17 cellular contexts compared by ENCODE assay signal in genomic region chr9:4497855-4498254, GRCh38. TPM values are rescaled to one million over a fixed set of nuclear protein-coding genes. Genes with fewer than 3 reads are reported as not detected.
DNase-seq lines count a peak whose midpoint lies in the region; ATAC-seq and TF ChIP-seq lines count a peak whose summit lies in the region.
"Had no signal": no experiment of that assay in that cellular context is flagged by ENCODE, and none has a peak within 500 bp of the region (broad histone marks: within the 10 kb centered on the region; RNA-seq: fewer than 3 reads in every experiment).

No MANE protein-coding gene starts in this region.

- no peak overlapping the region for H2BK12ac ChIP-seq in mesenchymal stem cell (ENCODE audit: low read length in 2 of 2)

- no peak overlapping the region for H4K8ac ChIP-seq in mesenchymal stem cell (ENCODE audit: low read length)

- ATAC-seq in HG02759 (IDR thresholded peaks at IDR 0.05; ENCODE audit: unreplicated experiment) = peak; percentile 42
- no peak for ATAC-seq in HG02938 (IDR thresholded peaks at IDR 0.05; ENCODE audit: unreplicated experiment)

- H3K9me3 ChIP-seq in Caco-2 = no peaks in the 10 kb centered on the region
- H3K9me3 ChIP-seq in mesenchymal stem cell (ENCODE audit: control insufficient read depth, low read length) = no peaks in the 10 kb centered on the region

- H4K91ac ChIP-seq in mesenchymal stem cell (ENCODE audit: low read length) = no peak overlapping the region

- no peak overlapping the region for H3K4me3 ChIP-seq in Caco-2 (ENCODE audit: low read depth, low read length)
- no peak overlapping the region for H3K4me3 ChIP-seq in mesenchymal stem cell (ENCODE audit: insufficient read depth in 1 of 2, low read depth in 1 of 2, low read length in 2 of 2)
- H3K4me3 ChIP-seq: dorsolateral prefrontal cortex had no signal

- H2BK120ac ChIP-seq in mesenchymal stem cell (ENCODE audit: low read depth, low read length) = no peak overlapping the region

- CTCF ChIA-PET in Caco-2 (lab: Charles Lee) = no interaction called here

- no TSS peak for BruUV-seq in Caco-2 (replicated peaks; lab: Mats Ljungman, UMichigan)

- no peak overlapping the region for H2BK5ac ChIP-seq in mesenchymal stem cell (ENCODE audit: low read depth, low read length, poor library complexity, severe bottlenecking)

- DNase-seq in Caco-2 (peak; percentile 58 to 69), dedifferentiated amniotic fluid mesenchymal stem cell (ENCODE audit: extremely low spot score) (peak; percentile 39), mesenchymal stem cell (peak; percentile 29), NCI-H524 (lab: John Stamatoyannopoulos, UW) (no peak), NAMALWA (ENCODE audit: low spot score) (no peak), retina (no peak)
- DNase-seq: dorsolateral prefrontal cortex; GDM1; KG1; kidney; naive B cell; NCI-H2081 treated with DMSO at 0.1 percent for 48 hours; stimulated activated CD4-positive, alpha-beta T cell treated with anti-CD3 and anti-CD28 coated beads, Interleukin-4, amount 100 ng/mL, for 4 hours; stimulated activated naive CD4-positive, alpha-beta T cell treated with Interleukin-2 at 50 U/mL for 16 hours had no signal

- POLR2A ChIA-PET in Caco-2 (lab: Charles Lee) = interaction anchor here (0.6 kb wide), 1 partner anchor 23 kb away, joined by 3 read pairs; no protein-coding TSS in a partner anchor

- no peak overlapping the region for H3K4me3 Mint-ChIP-seq in Caco-2 (ENCODE audit: unreplicated experiment)
- H3K4me3 Mint-ChIP-seq: naive B cell had no signal

- H3K14ac ChIP-seq in mesenchymal stem cell (ENCODE audit: low read length in 2 of 2) = no peak overlapping the region

- H3K36me3 ChIP-seq in Caco-2 (ENCODE audit: control insufficient read depth, insufficient read depth, low read length) (no peaks in the 10 kb centered on the region; the same call in 1 of the 2 replicates), mesenchymal stem cell (ENCODE audit: control insufficient read depth in 1 of 2, insufficient read depth in 2 of 2, low read depth in 1 of 2, low read length in 2 of 2) (peaks cover 7 to 11% of the 10 kb centered on the region in 2 experiments)

- peaks cover 45% of the 10 kb centered on the region for H3K36me3 Mint-ChIP-seq in Caco-2 (ENCODE audit: insufficient read depth, unreplicated experiment)

- H3K18ac ChIP-seq in mesenchymal stem cell (ENCODE audit: low read depth in 1 of 2, low read length in 2 of 2) = no peak overlapping the region

- no peak for TF ChIP-seq CTCF in Caco-2 (IDR thresholded peaks at IDR 0.05; ENCODE audit: insufficient read depth in 1 of 2, low read depth in 1 of 2, low read length in 1 of 2, severe bottlenecking in 1 of 2, unreplicated experiment in 1 of 2)

- no peak overlapping the region for H3K27ac Mint-ChIP-seq in Caco-2 (ENCODE audit: unreplicated experiment)
- H3K27ac Mint-ChIP-seq: naive B cell had no signal

- H3K4me1 ChIP-seq in Caco-2 (peaks cover 82% of the 10 kb centered on the region), mesenchymal stem cell (ENCODE audit: control insufficient read depth, insufficient read depth, low read depth, low read length) (peaks cover 16% of the 10 kb centered on the region)

- peaks cover 22% of the 10 kb centered on the region for H3K79me1 ChIP-seq in mesenchymal stem cell (replicated peaks; ENCODE audit: low read length, poor library complexity, severe bottlenecking)

- WGBS in mesenchymal stem cell = no CpG with 5 or more reads among the region's 1 CpG

- H3K9me3 Mint-ChIP-seq in Caco-2 (ENCODE audit: unreplicated experiment) = no peaks in the 10 kb centered on the region

- peaks cover 40% of the 10 kb centered on the region for H3K4me1 Mint-ChIP-seq in Caco-2 (ENCODE audit: low read depth, unreplicated experiment)
- H3K4me1 Mint-ChIP-seq: naive B cell had no signal

- no peak overlapping the region for H3K4me2 ChIP-seq in mesenchymal stem cell (ENCODE audit: low read length, poor library complexity, severe bottlenecking)

- no peak overlapping the region for H2BK15ac ChIP-seq in mesenchymal stem cell (ENCODE audit: low read depth, poor library complexity, severe bottlenecking)

- intact Hi-C loops in Caco-2 (cut with micrococcal nuclease; ENCODE audit: unreplicated experiment) = loop anchor here (1.0 to 2.0 kb wide), 3 partner anchors 8 to 45 kb away; partner anchors contain the start of gene SLC1A1

- peak overlapping the region; percentile 52 for H3K27ac ChIP-seq in mesenchymal stem cell (ENCODE audit: low read length, poor library complexity, severe bottlenecking)
- H3K27ac ChIP-seq: C4-2B, dorsolateral prefrontal cortex had no signal

- H2AFZ ChIP-seq in mesenchymal stem cell (ENCODE audit: low read depth, low read length) = no peak overlapping the region

- no peak overlapping the region for H2AK5ac ChIP-seq in mesenchymal stem cell (ENCODE audit: low read length, severe bottlenecking)

- peak overlapping the region; percentile 60 for H3K9ac ChIP-seq in mesenchymal stem cell (ENCODE audit: low read length)

- H3K23ac ChIP-seq in mesenchymal stem cell (ENCODE audit: low read length in 2 of 2) = no peak overlapping the region

- H3K4ac ChIP-seq in mesenchymal stem cell (ENCODE audit: low read depth in 1 of 2, low read length in 2 of 2) = no peak overlapping the region

- H3K27me3 ChIP-seq in Caco-2 (replicated peaks; ENCODE audit: control insufficient read depth, insufficient read depth, low read length) (no peaks in the 10 kb centered on the region), mesenchymal stem cell (ENCODE audit: control insufficient read depth in 1 of 2, insufficient read depth in 1 of 2, low read length in 2 of 2) (no peaks in the 10 kb centered on the region)

- no peaks in the 10 kb centered on the region for H3K27me3 Mint-ChIP-seq in Caco-2 (ENCODE audit: insufficient read depth, unreplicated experiment)

RNA-seq across cellular contexts. Expression of gene SLC1A1, which starts 7.6 kb away (rescaled TPM):
- total RNA-seq in Caco-2 (2022) = 43.3 and 53.1 TPM in 2 replicates
- 3.6 TPM for polyA plus RNA-seq in mesenchymal stem cell (2013, experiment 1 of 2)
- 3.8 TPM for polyA plus RNA-seq in mesenchymal stem cell (2013, experiment 2 of 2)

Comparison
In these comparisons a context has a peak if more than half of its experiments do, and no peak if none do; other contexts are left out.
1. DNase-seq: peak in Caco-2 (2 of 2), dedifferentiated amniotic fluid mesenchymal stem cell (single experiment) and mesenchymal stem cell (single experiment); none in NCI-H524 (0 of 2), NAMALWA (single experiment) and retina (single experiment).